ENCODE assay signal across 19 cellular contexts in genomic region chr22:26499188-26499703, GRCh38. TPM values are rescaled to one million over a fixed set of nuclear protein-coding genes. Genes with fewer than 3 reads are reported as not detected.
A peak's percentile ranks its signal among the peaks of the same experiment; 100 is the strongest.
DNase-seq lines count a peak whose midpoint lies in the region; ATAC-seq and TF ChIP-seq lines count a peak whose summit lies in the region.
"Had no signal": no experiment of that assay in that cellular context is flagged by ENCODE, and none has a peak within 500 bp of the region (broad histone marks: within the 10 kb centered on the region; RNA-seq: fewer than 3 reads in every experiment).

No MANE protein-coding gene starts in this region.

- H3K4me1 ChIP-seq in SJSA1 (replicated peaks) (peaks cover 29% of the 10 kb centered on the region), gastrocnemius medialis (peaks cover 30 to 47% of the 10 kb centered on the region in 2 donors)
- peaks cover 14% of the 10 kb centered on the region for H3K4me1 ChIP-seq in effector memory CD4-positive, alpha-beta T cell (ENCODE audit: control insufficient read depth, insufficient read depth, low read length, poor library complexity, severe bottlenecking)

- H3K27ac ChIP-seq in SJSA1 (peak overlapping the region; percentile 88; the same call in 1 of the 2 replicates), gastrocnemius medialis (peak overlapping the region; percentile 84 to 94 (median 88))
- peak overlapping the region; percentile 16 for H3K27ac ChIP-seq in effector memory CD4-positive, alpha-beta T cell (ENCODE audit: insufficient read depth, low read length, poor library complexity, severe bottlenecking)
- H3K27ac ChIP-seq: Peyer's patch had no signal

- no peak for ATAC-seq in activated T-cell treated with anti-CD3 and anti-CD28 coated beads, Interleukin-2, amount 50 U/mL, for 72 hours (replicated peaks in 1 of 2)
- ATAC-seq in gastrocnemius medialis (no peak), GM18873 (IDR thresholded peaks at IDR 0.05; ENCODE audit: low FRiP score, unreplicated experiment) (no peak), HG02588 (IDR thresholded peaks at IDR 0.05; ENCODE audit: unreplicated experiment) (no peak)

- H3K36me3 Mint-ChIP-seq in activated T-cell treated with anti-CD3 and anti-CD28 coated beads, Interleukin-2, amount 50 U/mL, for 24 hours (ENCODE audit: low read depth), result peaks cover 94% of the 10 kb centered on the region
- H3K36me3 Mint-ChIP-seq in activated T-cell treated with anti-CD3 and anti-CD28 coated beads, Interleukin-2, amount 50 U/mL, for 72 hours (ENCODE audit: insufficient read depth in 2 of 2), result peaks cover 16 to 37% of the 10 kb centered on the region in 2 donors
- peaks cover 71% of the 10 kb centered on the region for H3K36me3 Mint-ChIP-seq in T-helper 2 cell treated with Interferon-gamma antibody and Interleukin-4, amounts not matched to agents 5 μg/mL and 100 μg/mL, for 36 hours (ENCODE audit: low read depth)

- H3K36me3 ChIP-seq in SJSA1, result peaks cover 89% of the 10 kb centered on the region
- H3K36me3 ChIP-seq in effector memory CD4-positive, alpha-beta T cell (ENCODE audit: control insufficient read depth, insufficient read depth, low read length), result peaks cover 85% of the 10 kb centered on the region
- H3K36me3 ChIP-seq in gastrocnemius medialis, result peaks cover 0 to 77% of the 10 kb centered on the region in 2 donors

- H3K4me1 Mint-ChIP-seq in activated T-cell treated with anti-CD3 and anti-CD28 coated beads, Interleukin-2, amount 50 U/mL, for 24 hours (ENCODE audit: low read depth), result peaks cover 22% of the 10 kb centered on the region
- H3K4me1 Mint-ChIP-seq in activated T-cell treated with anti-CD3 and anti-CD28 coated beads, Interleukin-2, amount 50 U/mL, for 72 hours (ENCODE audit: low read depth), result peaks cover 17% of the 10 kb centered on the region
- H3K4me1 Mint-ChIP-seq in T-helper 2 cell treated with Interferon-gamma antibody and Interleukin-4, amounts not matched to agents 5 μg/mL and 100 μg/mL, for 36 hours (ENCODE audit: low read depth), result peaks cover 20% of the 10 kb centered on the region

- intact Hi-C loops in gastrocnemius medialis (cut with DNase I; ENCODE audit: low total_unique reads), result no loop called here

- H3K4me3 Mint-ChIP-seq in activated T-cell treated with anti-CD3 and anti-CD28 coated beads, Interleukin-2, amount 50 U/mL, for 24 hours, result no peak overlapping the region
- H3K4me3 Mint-ChIP-seq in activated T-cell treated with anti-CD3 and anti-CD28 coated beads, Interleukin-2, amount 50 U/mL, for 72 hours, result no peak overlapping the region
- no peak overlapping the region for H3K4me3 Mint-ChIP-seq in T-helper 2 cell treated with Interferon-gamma antibody and Interleukin-4, amounts not matched to agents 5 μg/mL and 100 μg/mL, for 36 hours
- H3K4me3 Mint-ChIP-seq: CD4-positive, CD25-positive, alpha-beta regulatory T cell; H9 had no signal

- no peak for TF ChIP-seq POLR2A in gastrocnemius medialis (IDR thresholded peaks at IDR 0.05)

- H3K27me3 ChIP-seq in SJSA1 (replicated peaks) (no peaks in the 10 kb centered on the region), gastrocnemius medialis (no peaks in the 10 kb centered on the region)
- H3K27me3 ChIP-seq in effector memory CD4-positive, alpha-beta T cell (replicated peaks; ENCODE audit: control insufficient read depth, insufficient read depth, low read length, poor library complexity, severe bottlenecking), result no peaks in the 10 kb centered on the region
- H3K27me3 ChIP-seq: Peyer's patch had no signal

- H3K4me3 ChIP-seq in SJSA1 (no peak overlapping the region), gastrocnemius medialis (no peak overlapping the region)
- no peak overlapping the region for H3K4me3 ChIP-seq in effector memory CD4-positive, alpha-beta T cell (ENCODE audit: insufficient read depth, low read depth, low read length, poor library complexity, severe bottlenecking)
- H3K4me3 ChIP-seq: Peyer's patch had no signal

- DNase-seq in activated T-cell treated with anti-CD3 and anti-CD28 coated beads, Interleukin-2, amount 50 U/mL, for 24 hours, result no peak
- no peak for DNase-seq in activated T-cell treated with anti-CD3 and anti-CD28 coated beads, Interleukin-2, amount 50 U/mL, for 72 hours
- DNase-seq in SJSA1 (ENCODE audit: low read depth in 1 of 2, low spot score in 2 of 2) (no peak), gastrocnemius medialis (no peak)
- DNase-seq in effector memory CD4-positive, alpha-beta T cell, result no peak
- DNase-seq in T-helper 2 cell treated with Interferon-gamma antibody and Interleukin-4, amounts not matched to agents 5 μg/mL and 100 μg/mL, for 36 hours (ENCODE audit: low spot score), result no peak
- DNase-seq: 8988T; CD4-positive, CD25-positive, alpha-beta regulatory T cell; COR-L47; H9; NCI-H1092 treated with DMSO at 0.1 percent for 48 hours; NCI-H146; NCI-H2029 treated with DMSO at 0.1 percent for 48 hours; NCI-H748 treated with DMSO at 0.1 percent for 48 hours; NK-92 treated with Interleukin-12 subunit alpha and Interleukin-12 subunit beta, amount 100 ng/mL, for 24 hours; Peyer's patch; SHP77 had no signal

- in situ Hi-C loops in gastrocnemius medialis (cut with MboI; ENCODE audit: low sequenced_read_pairs in 4 of 4), result loop anchor here in 1 of 4 donors (10.0 kb wide), 1 partner anchor 86 kb away; no protein-coding TSS in a partner anchor

- H3K27ac Mint-ChIP-seq in activated T-cell treated with anti-CD3 and anti-CD28 coated beads, Interleukin-2, amount 50 U/mL, for 24 hours, result peak overlapping the region; percentile 75
- H3K27ac Mint-ChIP-seq in activated T-cell treated with anti-CD3 and anti-CD28 coated beads, Interleukin-2, amount 50 U/mL, for 72 hours, result no peak overlapping the region
- no peak overlapping the region for H3K27ac Mint-ChIP-seq in T-helper 2 cell treated with Interferon-gamma antibody and Interleukin-4, amounts not matched to agents 5 μg/mL and 100 μg/mL, for 36 hours
- H3K27ac Mint-ChIP-seq: H9 had no signal

- no peaks in the 10 kb centered on the region for H3K9me3 Mint-ChIP-seq in activated T-cell treated with anti-CD3 and anti-CD28 coated beads, Interleukin-2, amount 50 U/mL, for 24 hours
- no peaks in the 10 kb centered on the region for H3K9me3 Mint-ChIP-seq in activated T-cell treated with anti-CD3 and anti-CD28 coated beads, Interleukin-2, amount 50 U/mL, for 72 hours
- H3K9me3 Mint-ChIP-seq in T-helper 2 cell treated with Interferon-gamma antibody and Interleukin-4, amounts not matched to agents 5 μg/mL and 100 μg/mL, for 36 hours, result no peaks in the 10 kb centered on the region
- H3K9me3 Mint-ChIP-seq: CD4-positive, CD25-positive, alpha-beta regulatory T cell; H9 had no signal

- no peak for TF ChIP-seq CTCF in gastrocnemius medialis (IDR thresholded peaks at IDR 0.05 in 4 of 5, conservative IDR thresholded peaks at IDR 0.05 in 1 of 5)

- H3K27me3 Mint-ChIP-seq in activated T-cell treated with anti-CD3 and anti-CD28 coated beads, Interleukin-2, amount 50 U/mL, for 24 hours, result no peaks in the 10 kb centered on the region
- H3K27me3 Mint-ChIP-seq in activated T-cell treated with anti-CD3 and anti-CD28 coated beads, Interleukin-2, amount 50 U/mL, for 72 hours (ENCODE audit: low read depth), result no peaks in the 10 kb centered on the region
- H3K27me3 Mint-ChIP-seq in T-helper 2 cell treated with Interferon-gamma antibody and Interleukin-4, amounts not matched to agents 5 μg/mL and 100 μg/mL, for 36 hours (ENCODE audit: low read depth), result no peaks in the 10 kb centered on the region
- H3K27me3 Mint-ChIP-seq: CD4-positive, CD25-positive, alpha-beta regulatory T cell had no signal

- no peaks in the 10 kb centered on the region for H3K9me3 ChIP-seq in SJSA1 (replicated peaks)
- no peaks in the 10 kb centered on the region for H3K9me3 ChIP-seq in effector memory CD4-positive, alpha-beta T cell (ENCODE audit: control insufficient read depth, low read length)
- H3K9me3 ChIP-seq in gastrocnemius medialis, result no peaks in the 10 kb centered on the region
- H3K9me3 ChIP-seq: Peyer's patch had no signal

RNA-seq across cellular contexts. Expression of gene TFIP11, which starts 13.0 kb away (rescaled TPM):
- total RNA-seq in activated T-cell treated with anti-CD3 and anti-CD28 coated beads, Interleukin-2, amount 50 U/mL, for 72 hours, result 10 to 100 TPM; 47.0 to 62.5 TPM
- 25.3 and 29.5 TPM in 2 replicates for total RNA-seq in SJSA1 (2014; rRNA removed; shearing (Covaris generic))
- 10 to 100 TPM; 33.1 to 65.7 (median 49.2) TPM for total RNA-seq in gastrocnemius medialis

RNA-seq across cellular contexts. Expression of gene SRRD, which starts 15.6 kb away (rescaled TPM):
- total RNA-seq in activated T-cell treated with anti-CD3 and anti-CD28 coated beads, Interleukin-2, amount 50 U/mL, for 72 hours, result 10 to 100 TPM; 13.5 to 20.0 TPM
- total RNA-seq in SJSA1 (2014; rRNA removed; shearing (Covaris generic)), result 39.6 and 76.4 TPM in 2 replicates
- total RNA-seq in gastrocnemius medialis, result 10 to 100 TPM; 24.0 to 53.1 (median 27.4) TPM

RNA-seq across cellular contexts. Expression of gene HPS4, which starts 15.7 kb away (rescaled TPM):
- 10 to 100 TPM; 50.5 to 62.2 TPM for total RNA-seq in activated T-cell treated with anti-CD3 and anti-CD28 coated beads, Interleukin-2, amount 50 U/mL, for 72 hours
- 28.9 and 29.5 TPM in 2 replicates for total RNA-seq in SJSA1 (2014; rRNA removed; shearing (Covaris generic))
- total RNA-seq in gastrocnemius medialis, result 10 to 100 TPM in 3 of 4 donors, 1 to 10 TPM in 1; 7.0 to 13.9 (median 10.5) TPM

Comparison
In these comparisons a context has a peak if more than half of its experiments do, and no peak if none do; other contexts are left out.
1. H3K27ac ChIP-seq: peak in every context shown above with its lines; median percentile 88 in gastrocnemius medialis; 88 in SJSA1; 16 in effector memory CD4-positive, alpha-beta T cell.